Comparison of ENCODE assay signal across 9 cellular contexts in the genomic region with DNA sequence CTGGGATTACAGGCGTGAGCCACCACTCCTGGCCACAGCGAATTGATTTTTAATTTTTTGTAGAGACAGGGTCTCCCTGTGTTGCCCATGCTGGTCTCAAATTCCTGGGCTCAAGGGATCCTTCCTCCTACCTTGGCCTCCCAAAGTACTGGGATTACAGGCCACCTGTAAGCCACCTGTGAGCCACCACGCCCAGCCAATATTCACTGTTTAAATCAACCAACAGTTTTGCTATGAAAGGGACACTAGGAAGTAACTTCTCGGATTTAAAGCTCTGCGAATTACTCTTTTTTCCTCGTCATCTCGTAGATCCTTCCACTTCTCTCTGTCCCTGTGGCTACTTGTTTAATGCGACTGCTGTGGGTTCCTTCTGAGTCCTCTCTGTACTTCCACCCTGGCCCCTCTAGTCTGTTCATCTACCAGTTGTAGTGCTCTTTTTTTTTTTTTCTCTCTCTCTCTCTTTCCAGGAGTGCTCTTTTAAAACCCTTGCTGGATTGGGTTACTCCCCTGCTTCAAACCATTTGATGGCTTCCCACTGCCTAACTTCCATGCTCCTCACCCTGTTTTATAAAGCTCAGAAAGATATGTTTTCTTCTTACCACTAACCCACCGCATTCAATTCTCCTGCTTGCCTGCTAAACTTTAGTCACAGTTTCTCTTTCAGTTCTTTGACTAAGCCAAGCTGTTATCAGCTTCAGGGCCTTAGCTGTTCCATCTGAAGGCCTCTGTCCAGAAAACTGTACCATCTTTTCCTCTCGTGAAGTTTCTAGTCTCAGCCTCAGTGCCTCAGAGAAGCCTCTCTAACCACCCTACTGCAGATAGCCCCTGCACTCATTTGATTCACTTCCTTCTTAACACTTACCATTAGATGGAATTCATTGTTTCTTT. TPM values are rescaled to one million over a fixed set of nuclear protein-coding genes. Genes with fewer than 3 reads are reported as not detected.
DNase-seq lines count a peak whose midpoint lies in the region; ATAC-seq, FAIRE-seq and TF ChIP-seq lines count a peak whose summit lies in the region.
"Had no signal": no experiment of that assay in that cellular context is flagged by ENCODE, and none has a peak within 500 bp of the region (broad histone marks: within the 10 kb centered on the region; RNA-seq: fewer than 3 reads in every experiment).

No MANE protein-coding gene starts in this region.

- H3K9me3 ChIP-seq in OCI-LY1 (ENCODE audit: low read length): no peaks in the 10 kb centered on the region
- no peaks in the 10 kb centered on the region for H3K9me3 ChIP-seq in Caco-2
- no peaks in the 10 kb centered on the region for H3K9me3 ChIP-seq in left lung

- H3K4me3 Mint-ChIP-seq in Caco-2 (ENCODE audit: unreplicated experiment): no peak overlapping the region
- H3K4me3 Mint-ChIP-seq in MCF 10A (ENCODE audit: unreplicated experiment): no peak overlapping the region

- no peak overlapping the region for H3K4me3 ChIP-seq in OCI-LY1 (ENCODE audit: low read depth, low read length, poor library complexity, severe bottlenecking)
- no peak overlapping the region for H3K4me3 ChIP-seq in Caco-2 (ENCODE audit: low read depth, low read length)
- H3K4me3 ChIP-seq in left lung: no peak overlapping the region

- H4K20me1 ChIP-seq in OCI-LY1 (ENCODE audit: insufficient read depth, low read length): no peaks in the 10 kb centered on the region

- CTCF ChIA-PET in Caco-2 (lab: Charles Lee): no interaction called here
- CTCF ChIA-PET in MCF 10A (lab: Yijun Ruan, JAX): interaction anchor here (0.6 to 1.0 kb wide), 3 partner anchors 10 to 501 kb away, joined by 3 to 5 read pairs (median 3); no protein-coding TSS in a partner anchor

- BruUV-seq in Caco-2 (replicated peaks; lab: Mats Ljungman, UMichigan) (no TSS peak), MCF 10A (replicated peaks; lab: Mats Ljungman, UMichigan) (no TSS peak)

- H3K4me1 ChIP-seq in OCI-LY1 (ENCODE audit: insufficient read depth, low read length, severe bottlenecking) (peaks cover 11% of the 10 kb centered on the region), Caco-2 (no peaks in the 10 kb centered on the region), left lung (no peaks in the 10 kb centered on the region)

- no peak overlapping the region for H3K27ac Mint-ChIP-seq in Caco-2 (ENCODE audit: unreplicated experiment)
- H3K27ac Mint-ChIP-seq in MCF 10A (ENCODE audit: low read depth, unreplicated experiment): no peak overlapping the region

- H3K4me2 ChIP-seq in OCI-LY1 (ENCODE audit: low read length): peak overlapping the region; percentile 26; the same call in 1 of the 2 replicates

- H3K27ac ChIP-seq in OCI-LY1 (ENCODE audit: low read depth, low read length, poor library complexity, severe bottlenecking): peak overlapping the region; percentile 60
- no peak overlapping the region for H3K27ac ChIP-seq in left lung

- H3K36me3 ChIP-seq in OCI-LY1 (ENCODE audit: insufficient read depth, low read length) (peaks cover 11% of the 10 kb centered on the region), Caco-2 (ENCODE audit: control insufficient read depth, insufficient read depth, low read length) (no peaks in the 10 kb centered on the region), left lung (peaks cover 0 to 5% of the 10 kb centered on the region in 2 donors)

- peak; percentile 48 for FAIRE-seq in GM12892 (lab: Jason Lieb, UNC)

- no peaks in the 10 kb centered on the region for H3F3A ChIP-seq in OCI-LY1 (ENCODE audit: insufficient read depth, low read length)

- intact Hi-C loops in Caco-2 (cut with micrococcal nuclease; ENCODE audit: unreplicated experiment): no loop called here
- intact Hi-C loops in MCF 10A (cut with micrococcal nuclease): no loop called here
- intact Hi-C loops in left lung (cut with DNase I): no loop called here

- H3K27me3 Mint-ChIP-seq in Caco-2 (ENCODE audit: insufficient read depth, unreplicated experiment) (no peaks in the 10 kb centered on the region), MCF 10A (ENCODE audit: insufficient read depth, unreplicated experiment) (no peaks in the 10 kb centered on the region)

- POLR2A ChIA-PET in Caco-2 (lab: Charles Lee) (no interaction called here), MCF 10A (lab: Yijun Ruan, JAX) (no interaction called here)

- ATAC-seq in GM21576 (IDR thresholded peaks at IDR 0.05; ENCODE audit: unreplicated experiment) (peak; percentile 80), left lung (no peak)

- no peak for TF ChIP-seq CTCF in OCI-LY1 (IDR thresholded peaks at IDR 0.05; ENCODE audit: low read length)
- no peak for TF ChIP-seq CTCF in Caco-2 (IDR thresholded peaks at IDR 0.05; ENCODE audit: insufficient read depth in 1 of 2, low read depth in 1 of 2, low read length in 1 of 2, severe bottlenecking in 1 of 2, unreplicated experiment in 1 of 2)
- no peak for TF ChIP-seq CTCF in MCF 10A (IDR thresholded peaks at IDR 0.05; ENCODE audit: unreplicated experiment)
- TF ChIP-seq CTCF in left lung (IDR thresholded peaks at IDR 0.05): no peak

- H3K27me3 ChIP-seq in OCI-LY1 (ENCODE audit: insufficient read depth, low read length) (no peaks in the 10 kb centered on the region), Caco-2 (replicated peaks; ENCODE audit: control insufficient read depth, insufficient read depth, low read length) (no peaks in the 10 kb centered on the region), left lung (no peaks in the 10 kb centered on the region)

- H2AFZ ChIP-seq in OCI-LY1 (ENCODE audit: low read length): no peak overlapping the region

- TF ChIP-seq POLR2A in GM12892 (IDR thresholded peaks at IDR 0.05; ENCODE audit: low read depth, low read length): no peak

- H3K9me2 ChIP-seq in OCI-LY1 (ENCODE audit: low read depth, low read length): no peaks in the 10 kb centered on the region

- H3K9me3 Mint-ChIP-seq in Caco-2 (ENCODE audit: unreplicated experiment): no peaks in the 10 kb centered on the region
- no peaks in the 10 kb centered on the region for H3K9me3 Mint-ChIP-seq in MCF 10A (ENCODE audit: unreplicated experiment)

- DNase-seq in GM12892 (ENCODE audit: insufficient read length) (peak; percentile 25), mesenteric fat pad (ENCODE audit: low spot score) (peak; percentile 26), NCI-H446 (lab: John Stamatoyannopoulos, UW) (no peak), Caco-2 (no peak), MCF 10A (ENCODE audit: unreplicated experiment) (no peak), left lung (no peak)
- DNase-seq: NCI-H2029 treated with DMSO at 0.1 percent for 48 hours had no signal

- H3K9ac ChIP-seq in OCI-LY1 (ENCODE audit: low read length): peak overlapping the region; percentile 3; the same call in 1 of the 2 replicates

- H3K36me3 Mint-ChIP-seq in Caco-2 (ENCODE audit: insufficient read depth, unreplicated experiment): peaks cover 5% of the 10 kb centered on the region
- H3K36me3 Mint-ChIP-seq in MCF 10A (ENCODE audit: insufficient read depth, unreplicated experiment): peaks cover 6% of the 10 kb centered on the region

- peaks cover 18% of the 10 kb centered on the region for H3K79me2 ChIP-seq in OCI-LY1 (ENCODE audit: insufficient read depth, low read length)

- H3K4me1 Mint-ChIP-seq in Caco-2 (ENCODE audit: low read depth, unreplicated experiment): peaks cover 13% of the 10 kb centered on the region
- peaks cover 13% of the 10 kb centered on the region for H3K4me1 Mint-ChIP-seq in MCF 10A (ENCODE audit: insufficient read depth, unreplicated experiment)

RNA-seq across cellular contexts. Expression of gene RTF1, which starts 12.4 kb away (rescaled TPM):
- polyA plus RNA-seq in GM12892 (2012; ENCODE audit: missing spikeins): 28.6 TPM
- total RNA-seq in mesenteric fat pad: 26.8 TPM
- total RNA-seq in Caco-2 (2022): 40.8 TPM in 2 replicates
- total RNA-seq in MCF 10A (2022): 30.2 and 30.6 TPM in 2 replicates
- total RNA-seq in left lung: 10 to 100 TPM; 22.3 to 23.9 TPM

RNA-seq across cellular contexts. Expression of gene NDUFAF1, which starts 27.0 kb away (rescaled TPM):
- 20.6 TPM for polyA plus RNA-seq in GM12892 (2012; ENCODE audit: missing spikeins)
- total RNA-seq in mesenteric fat pad (13.8 TPM), Caco-2 (2022) (13.3 and 18.3 TPM in 2 replicates), MCF 10A (2022) (14.9 and 18.2 TPM in 2 replicates), left lung (10 to 100 TPM; 17.7 to 17.8 TPM)

Comparison
In these comparisons a context has a peak if more than half of its experiments do, and no peak if none do; other contexts are left out.
1. DNase-seq: peak in GM12892 (single experiment) and mesenteric fat pad (single experiment); none in NCI-H446 (0 of 2), Caco-2 (0 of 2), MCF 10A (single experiment) and left lung (0 of 2).